In the genomic region with DNA sequence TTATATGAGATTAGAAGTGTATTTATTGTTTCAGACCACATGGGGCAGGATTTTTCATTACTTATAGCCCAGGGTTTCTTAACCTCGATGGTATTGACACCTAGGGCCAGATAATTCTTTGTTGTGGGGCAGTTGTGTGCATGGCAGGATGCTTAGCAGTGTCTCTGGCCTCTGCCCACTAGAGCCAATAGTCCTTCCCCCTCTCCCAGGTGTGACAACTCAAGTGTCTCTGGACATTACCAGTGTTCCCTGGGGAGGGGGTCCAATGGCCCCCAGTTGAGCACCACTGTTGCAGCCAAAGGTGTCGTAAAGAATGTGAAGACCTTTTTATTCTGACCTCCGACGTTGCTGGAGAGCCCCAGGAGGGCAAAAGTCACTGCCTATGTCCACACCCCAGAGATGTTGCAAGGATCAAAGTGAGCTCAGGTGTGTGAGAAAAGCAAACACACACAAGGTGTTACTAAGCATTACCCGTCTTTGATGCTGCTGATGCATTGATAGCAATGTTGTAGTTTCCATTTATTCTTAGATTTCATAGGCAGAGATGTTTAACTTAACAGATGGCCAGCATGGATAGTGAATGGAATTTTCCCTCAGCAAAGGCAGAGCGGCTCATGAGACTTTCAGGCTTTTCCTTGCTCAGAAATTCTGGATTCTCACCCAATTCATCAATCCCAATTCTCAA, we compare ENCODE assay signal across 1 cellular context.
TF ChIP-seq lines count a peak whose summit lies in the region.

No MANE protein-coding gene starts in this region.

TF ChIP-seq in HepG2, 621 proteins besides CTCF, POLR2A, EP300 and RAD21 (continues in another document):
- TF ChIP-seq ZSCAN12 (CRISPR knock-in tag; IDR thresholded peaks at IDR 0.05) (no peak), TRIM24 (CRISPR knock-in tag; IDR thresholded peaks at IDR 0.05) (0 out of 2 replicates have a peak, but pooled peaks have one; percentile 52), MED8 (CRISPR knock-in tag; IDR thresholded peaks at IDR 0.05; ENCODE audit: insufficient replicate concordance) (peak; percentile 98), ZNF570 (CRISPR knock-in tag; IDR thresholded peaks at IDR 0.05; ENCODE audit: borderline replicate concordance) (0 out of 2 replicates have a peak, but pooled peaks have one; percentile 72), KDM6A (CRISPR knock-in tag; IDR thresholded peaks at IDR 0.05; ENCODE audit: low read depth) (peak; percentile 95), HOXA7 (CRISPR knock-in tag; IDR thresholded peaks at IDR 0.05) (no peak), PHF20 (CRISPR knock-in tag; IDR thresholded peaks at IDR 0.05) (no peak), CBX2 (IDR thresholded peaks at IDR 0.05; ENCODE audit: low read depth, low read length) (no peak), CBX2 (CRISPR knock-in tag; IDR thresholded peaks at IDR 0.05; ENCODE audit: low read depth) (0 out of 2 replicates have a peak, but pooled peaks have one; percentile 59), TAF1 (CRISPR knock-in tag; IDR thresholded peaks at IDR 0.05) (no peak; the same call in 1 of the 2 replicates), HMG20A (CRISPR knock-in tag; IDR thresholded peaks at IDR 0.05; ENCODE audit: borderline replicate concordance) (peak; percentile 100), ZNF337 (CRISPR knock-in tag; IDR thresholded peaks at IDR 0.05; ENCODE audit: borderline replicate concordance, low read depth) (no peak; the same call in 1 of the 2 replicates), GZF1 (CRISPR knock-in tag; IDR thresholded peaks at IDR 0.05) (0 out of 2 replicates have a peak, but pooled peaks have one; percentile 78), ZNF792 (CRISPR knock-in tag; IDR thresholded peaks at IDR 0.05) (peak; percentile 92), MAFF (IDR thresholded peaks at IDR 0.05; ENCODE audit: low read depth, low read length) (no peak), HNF4A (CRISPR knock-in tag; IDR thresholded peaks at IDR 0.05) (peak; percentile 99), GATAD1 (CRISPR knock-in tag; IDR thresholded peaks at IDR 0.05) (peak; percentile 74), NBN (conservative IDR thresholded peaks at IDR 0.05) (no peak), ZSCAN20 (CRISPR knock-in tag; IDR thresholded peaks at IDR 0.05; ENCODE audit: borderline replicate concordance) (peak; percentile 96), FOSL2 (CRISPR knock-in tag; IDR thresholded peaks at IDR 0.05) (peak; percentile 97), ZNF562 (CRISPR knock-in tag; IDR thresholded peaks at IDR 0.05; ENCODE audit: borderline replicate concordance) (no peak), CCAR2 (optimal IDR thresholded peaks at IDR 0.05; ENCODE audit: low read depth, low read length) (peak; percentile 97), ZFP82 (CRISPR knock-in tag; IDR thresholded peaks at IDR 0.05; ENCODE audit: borderline replicate concordance) (no peak), ZBTB38 (CRISPR knock-in tag; IDR thresholded peaks at IDR 0.05) (no peak), PITX1 (CRISPR knock-in tag; IDR thresholded peaks at IDR 0.05) (peak; percentile 100), DR1 (CRISPR knock-in tag; IDR thresholded peaks at IDR 0.05) (peak; percentile 61; the same call in 1 of the 2 replicates), ZNF224 (CRISPR knock-in tag; IDR thresholded peaks at IDR 0.05) (no peak), SP4 (CRISPR knock-in tag; IDR thresholded peaks at IDR 0.05) (peak; percentile 67; the same call in 1 of the 2 replicates), ZNF703 (CRISPR knock-in tag; IDR thresholded peaks at IDR 0.05; ENCODE audit: borderline replicate concordance) (peak; percentile 100), KLF6 (CRISPR knock-in tag; IDR thresholded peaks at IDR 0.05) (peak; percentile 98), CREM (IDR thresholded peaks at IDR 0.05) (peak; percentile 99), CREM (CRISPR knock-in tag; IDR thresholded peaks at IDR 0.05) (no peak), MTA3 (CRISPR knock-in tag; IDR thresholded peaks at IDR 0.05) (0 out of 2 replicates have a peak, but pooled peaks have one; percentile 32), ZNF761 (CRISPR knock-in tag; conservative IDR thresholded peaks at IDR 0.05) (no peak; the same call in 1 of the 2 replicates), NR2C2 (CRISPR knock-in tag; IDR thresholded peaks at IDR 0.05; ENCODE audit: borderline replicate concordance) (peak; percentile 93), STAT5B (CRISPR knock-in tag; IDR thresholded peaks at IDR 0.05) (peak; percentile 99), ZMYM4 (CRISPR knock-in tag; IDR thresholded peaks at IDR 0.05) (peak; percentile 88), ZNF816 (CRISPR knock-in tag; IDR thresholded peaks at IDR 0.05; ENCODE audit: borderline replicate concordance) (no peak; the same call in 1 of the 2 replicates)
- TF ChIP-seq, protein P1, sequence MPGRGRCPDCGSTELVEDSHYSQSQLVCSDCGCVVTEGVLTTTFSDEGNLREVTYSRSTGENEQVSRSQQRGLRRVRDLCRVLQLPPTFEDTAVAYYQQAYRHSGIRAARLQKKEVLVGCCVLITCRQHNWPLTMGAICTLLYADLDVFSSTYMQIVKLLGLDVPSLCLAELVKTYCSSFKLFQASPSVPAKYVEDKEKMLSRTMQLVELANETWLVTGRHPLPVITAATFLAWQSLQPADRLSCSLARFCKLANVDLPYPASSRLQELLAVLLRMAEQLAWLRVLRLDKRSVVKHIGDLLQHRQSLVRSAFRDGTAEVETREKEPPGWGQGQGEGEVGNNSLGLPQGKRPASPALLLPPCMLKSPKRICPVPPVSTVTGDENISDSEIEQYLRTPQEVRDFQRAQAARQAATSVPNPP (CRISPR knock-in tag; IDR thresholded peaks at IDR 0.05) = peak; percentile 91; the same call in 1 of the 2 replicates
- TF ChIP-seq, protein P2, sequence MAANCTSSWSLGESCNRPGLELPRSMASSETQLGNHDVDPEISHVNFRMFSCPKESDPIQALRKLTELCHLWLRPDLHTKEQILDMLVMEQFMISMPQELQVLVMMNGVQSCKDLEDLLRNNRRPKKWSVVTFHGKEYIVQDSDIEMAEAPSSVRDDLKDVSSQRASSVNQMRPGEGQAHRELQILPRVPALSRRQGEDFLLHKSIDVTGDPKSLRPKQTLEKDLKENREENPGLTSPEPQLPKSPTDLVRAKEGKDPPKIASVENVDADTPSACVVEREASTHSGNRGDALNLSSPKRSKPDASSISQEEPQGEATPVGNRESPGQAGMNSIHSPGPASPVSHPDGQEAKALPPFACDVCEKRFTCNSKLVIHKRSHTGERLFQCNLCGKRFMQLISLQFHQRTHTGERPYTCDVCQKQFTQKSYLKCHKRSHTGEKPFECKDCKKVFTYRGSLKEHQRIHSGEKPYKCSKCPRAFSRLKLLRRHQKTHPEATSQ (CRISPR knock-in tag; IDR thresholded peaks at IDR 0.05; ENCODE audit: borderline replicate concordance) = peak; percentile 97; the same call in 1 of the 2 replicates
- TF ChIP-seq, protein P3, sequence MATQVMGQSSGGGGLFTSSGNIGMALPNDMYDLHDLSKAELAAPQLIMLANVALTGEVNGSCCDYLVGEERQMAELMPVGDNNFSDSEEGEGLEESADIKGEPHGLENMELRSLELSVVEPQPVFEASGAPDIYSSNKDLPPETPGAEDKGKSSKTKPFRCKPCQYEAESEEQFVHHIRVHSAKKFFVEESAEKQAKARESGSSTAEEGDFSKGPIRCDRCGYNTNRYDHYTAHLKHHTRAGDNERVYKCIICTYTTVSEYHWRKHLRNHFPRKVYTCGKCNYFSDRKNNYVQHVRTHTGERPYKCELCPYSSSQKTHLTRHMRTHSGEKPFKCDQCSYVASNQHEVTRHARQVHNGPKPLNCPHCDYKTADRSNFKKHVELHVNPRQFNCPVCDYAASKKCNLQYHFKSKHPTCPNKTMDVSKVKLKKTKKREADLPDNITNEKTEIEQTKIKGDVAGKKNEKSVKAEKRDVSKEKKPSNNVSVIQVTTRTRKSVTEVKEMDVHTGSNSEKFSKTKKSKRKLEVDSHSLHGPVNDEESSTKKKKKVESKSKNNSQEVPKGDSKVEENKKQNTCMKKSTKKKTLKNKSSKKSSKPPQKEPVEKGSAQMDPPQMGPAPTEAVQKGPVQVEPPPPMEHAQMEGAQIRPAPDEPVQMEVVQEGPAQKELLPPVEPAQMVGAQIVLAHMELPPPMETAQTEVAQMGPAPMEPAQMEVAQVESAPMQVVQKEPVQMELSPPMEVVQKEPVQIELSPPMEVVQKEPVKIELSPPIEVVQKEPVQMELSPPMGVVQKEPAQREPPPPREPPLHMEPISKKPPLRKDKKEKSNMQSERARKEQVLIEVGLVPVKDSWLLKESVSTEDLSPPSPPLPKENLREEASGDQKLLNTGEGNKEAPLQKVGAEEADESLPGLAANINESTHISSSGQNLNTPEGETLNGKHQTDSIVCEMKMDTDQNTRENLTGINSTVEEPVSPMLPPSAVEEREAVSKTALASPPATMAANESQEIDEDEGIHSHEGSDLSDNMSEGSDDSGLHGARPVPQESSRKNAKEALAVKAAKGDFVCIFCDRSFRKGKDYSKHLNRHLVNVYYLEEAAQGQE (IDR thresholded peaks at IDR 0.05; ENCODE audit: borderline replicate concordance in 1 of 2, low read depth in 1 of 2, low read length in 2 of 2) = peak in 1 of 2 experiments; percentile 86; a peak in 2 of 4 replicates
- TF ChIP-seq, protein P4, sequence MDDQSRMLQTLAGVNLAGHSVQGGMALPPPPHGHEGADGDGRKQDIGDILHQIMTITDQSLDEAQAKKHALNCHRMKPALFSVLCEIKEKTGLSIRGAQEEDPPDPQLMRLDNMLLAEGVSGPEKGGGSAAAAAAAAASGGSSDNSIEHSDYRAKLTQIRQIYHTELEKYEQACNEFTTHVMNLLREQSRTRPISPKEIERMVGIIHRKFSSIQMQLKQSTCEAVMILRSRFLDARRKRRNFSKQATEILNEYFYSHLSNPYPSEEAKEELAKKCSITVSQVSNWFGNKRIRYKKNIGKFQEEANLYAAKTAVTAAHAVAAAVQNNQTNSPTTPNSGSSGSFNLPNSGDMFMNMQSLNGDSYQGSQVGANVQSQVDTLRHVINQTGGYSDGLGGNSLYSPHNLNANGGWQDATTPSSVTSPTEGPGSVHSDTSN (CRISPR knock-in tag; IDR thresholded peaks at IDR 0.05; ENCODE audit: borderline replicate concordance) = no peak
- TF ChIP-seq, protein P5, sequence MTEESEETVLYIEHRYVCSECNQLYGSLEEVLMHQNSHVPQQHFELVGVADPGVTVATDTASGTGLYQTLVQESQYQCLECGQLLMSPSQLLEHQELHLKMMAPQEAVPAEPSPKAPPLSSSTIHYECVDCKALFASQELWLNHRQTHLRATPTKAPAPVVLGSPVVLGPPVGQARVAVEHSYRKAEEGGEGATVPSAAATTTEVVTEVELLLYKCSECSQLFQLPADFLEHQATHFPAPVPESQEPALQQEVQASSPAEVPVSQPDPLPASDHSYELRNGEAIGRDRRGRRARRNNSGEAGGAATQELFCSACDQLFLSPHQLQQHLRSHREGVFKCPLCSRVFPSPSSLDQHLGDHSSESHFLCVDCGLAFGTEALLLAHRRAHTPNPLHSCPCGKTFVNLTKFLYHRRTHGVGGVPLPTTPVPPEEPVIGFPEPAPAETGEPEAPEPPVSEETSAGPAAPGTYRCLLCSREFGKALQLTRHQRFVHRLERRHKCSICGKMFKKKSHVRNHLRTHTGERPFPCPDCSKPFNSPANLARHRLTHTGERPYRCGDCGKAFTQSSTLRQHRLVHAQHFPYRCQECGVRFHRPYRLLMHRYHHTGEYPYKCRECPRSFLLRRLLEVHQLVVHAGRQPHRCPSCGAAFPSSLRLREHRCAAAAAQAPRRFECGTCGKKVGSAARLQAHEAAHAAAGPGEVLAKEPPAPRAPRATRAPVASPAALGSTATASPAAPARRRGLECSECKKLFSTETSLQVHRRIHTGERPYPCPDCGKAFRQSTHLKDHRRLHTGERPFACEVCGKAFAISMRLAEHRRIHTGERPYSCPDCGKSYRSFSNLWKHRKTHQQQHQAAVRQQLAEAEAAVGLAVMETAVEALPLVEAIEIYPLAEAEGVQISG (CRISPR knock-in tag; IDR thresholded peaks at IDR 0.05) = peak; percentile 93
- TF ChIP-seq, protein P6, sequence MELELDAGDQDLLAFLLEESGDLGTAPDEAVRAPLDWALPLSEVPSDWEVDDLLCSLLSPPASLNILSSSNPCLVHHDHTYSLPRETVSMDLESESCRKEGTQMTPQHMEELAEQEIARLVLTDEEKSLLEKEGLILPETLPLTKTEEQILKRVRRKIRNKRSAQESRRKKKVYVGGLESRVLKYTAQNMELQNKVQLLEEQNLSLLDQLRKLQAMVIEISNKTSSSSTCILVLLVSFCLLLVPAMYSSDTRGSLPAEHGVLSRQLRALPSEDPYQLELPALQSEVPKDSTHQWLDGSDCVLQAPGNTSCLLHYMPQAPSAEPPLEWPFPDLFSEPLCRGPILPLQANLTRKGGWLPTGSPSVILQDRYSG (CRISPR knock-in tag; IDR thresholded peaks at IDR 0.05) = peak; percentile 83; the same call in 1 of the 2 replicates
- TF ChIP-seq, protein P7, sequence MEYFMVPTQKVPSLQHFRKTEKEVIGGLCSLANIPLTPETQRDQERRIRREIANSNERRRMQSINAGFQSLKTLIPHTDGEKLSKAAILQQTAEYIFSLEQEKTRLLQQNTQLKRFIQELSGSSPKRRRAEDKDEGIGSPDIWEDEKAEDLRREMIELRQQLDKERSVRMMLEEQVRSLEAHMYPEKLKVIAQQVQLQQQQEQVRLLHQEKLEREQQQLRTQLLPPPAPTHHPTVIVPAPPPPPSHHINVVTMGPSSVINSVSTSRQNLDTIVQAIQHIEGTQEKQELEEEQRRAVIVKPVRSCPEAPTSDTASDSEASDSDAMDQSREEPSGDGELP (IDR thresholded peaks at IDR 0.05; ENCODE audit: borderline replicate concordance, low read depth) = peak; percentile 98
- TF ChIP-seq, protein P8, sequence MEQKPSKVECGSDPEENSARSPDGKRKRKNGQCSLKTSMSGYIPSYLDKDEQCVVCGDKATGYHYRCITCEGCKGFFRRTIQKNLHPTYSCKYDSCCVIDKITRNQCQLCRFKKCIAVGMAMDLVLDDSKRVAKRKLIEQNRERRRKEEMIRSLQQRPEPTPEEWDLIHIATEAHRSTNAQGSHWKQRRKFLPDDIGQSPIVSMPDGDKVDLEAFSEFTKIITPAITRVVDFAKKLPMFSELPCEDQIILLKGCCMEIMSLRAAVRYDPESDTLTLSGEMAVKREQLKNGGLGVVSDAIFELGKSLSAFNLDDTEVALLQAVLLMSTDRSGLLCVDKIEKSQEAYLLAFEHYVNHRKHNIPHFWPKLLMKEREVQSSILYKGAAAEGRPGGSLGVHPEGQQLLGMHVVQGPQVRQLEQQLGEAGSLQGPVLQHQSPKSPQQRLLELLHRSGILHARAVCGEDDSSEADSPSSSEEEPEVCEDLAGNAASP (CRISPR knock-in tag; IDR thresholded peaks at IDR 0.05; ENCODE audit: borderline replicate concordance) = peak; percentile 95
- TF ChIP-seq, protein P9, sequence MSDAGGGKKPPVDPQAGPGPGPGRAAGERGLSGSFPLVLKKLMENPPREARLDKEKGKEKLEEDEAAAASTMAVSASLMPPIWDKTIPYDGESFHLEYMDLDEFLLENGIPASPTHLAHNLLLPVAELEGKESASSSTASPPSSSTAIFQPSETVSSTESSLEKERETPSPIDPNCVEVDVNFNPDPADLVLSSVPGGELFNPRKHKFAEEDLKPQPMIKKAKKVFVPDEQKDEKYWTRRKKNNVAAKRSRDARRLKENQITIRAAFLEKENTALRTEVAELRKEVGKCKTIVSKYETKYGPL (CRISPR knock-in tag; IDR thresholded peaks at IDR 0.05) = no peak; the same call in 1 of the 2 replicates
- TF ChIP-seq, protein P10, sequence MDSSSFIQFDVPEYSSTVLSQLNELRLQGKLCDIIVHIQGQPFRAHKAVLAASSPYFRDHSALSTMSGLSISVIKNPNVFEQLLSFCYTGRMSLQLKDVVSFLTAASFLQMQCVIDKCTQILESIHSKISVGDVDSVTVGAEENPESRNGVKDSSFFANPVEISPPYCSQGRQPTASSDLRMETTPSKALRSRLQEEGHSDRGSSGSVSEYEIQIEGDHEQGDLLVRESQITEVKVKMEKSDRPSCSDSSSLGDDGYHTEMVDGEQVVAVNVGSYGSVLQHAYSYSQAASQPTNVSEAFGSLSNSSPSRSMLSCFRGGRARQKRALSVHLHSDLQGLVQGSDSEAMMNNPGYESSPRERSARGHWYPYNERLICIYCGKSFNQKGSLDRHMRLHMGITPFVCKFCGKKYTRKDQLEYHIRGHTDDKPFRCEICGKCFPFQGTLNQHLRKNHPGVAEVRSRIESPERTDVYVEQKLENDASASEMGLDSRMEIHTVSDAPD (CRISPR knock-in tag; IDR thresholded peaks at IDR 0.05) = peak; percentile 93; the same call in 1 of the 2 replicates
